8 cellular contexts compared by ENCODE assay signal in genomic region chr7:35185578-35185907, GRCh38.
DNase-seq lines count a peak whose midpoint lies in the region; ATAC-seq and TF ChIP-seq lines count a peak whose summit lies in the region.
"Not testable (repeated sequence)": the region's sequence is repeated elsewhere in the genome, so short reads cannot be mapped to it uniquely, and the experiment has no call there.

No MANE protein-coding gene starts in this region.

- ATAC-seq in foreskin keratinocyte = peak; percentile 36
- ATAC-seq in thoracic aorta (ENCODE audit: insufficient number of reproducible peaks, low FRiP score, low read depth) = not testable (repeated sequence)

- not testable (repeated sequence) for H3K36me3 Mint-ChIP-seq in chondrocyte (ENCODE audit: low read depth)

- not testable (repeated sequence) for H3K27ac Mint-ChIP-seq in chondrocyte (ENCODE audit: unreplicated experiment)

- H3K9me3 Mint-ChIP-seq in chondrocyte (ENCODE audit: low read depth) = not testable (repeated sequence)

- H3K9ac ChIP-seq in parathyroid adenoma = not testable (repeated sequence)

- CTCF ChIA-PET in BJ (lab: Yijun Ruan, JAX) = interaction anchor here (1.3 kb wide), 1 partner anchor 334 kb away, joined by 5 read pairs; no protein-coding TSS in a partner anchor

- DNase-seq in BJ (ENCODE audit: low read depth); LNCaP clone FGC (ENCODE audit: low read depth); WERI-Rb-1; chondrocyte (ENCODE audit: low spot score); foreskin keratinocyte; kidney epithelial cell (ENCODE audit: low read depth); thoracic aorta (ENCODE audit: low spot score): not testable (repeated sequence)

- H3K36me3 ChIP-seq in BJ (ENCODE audit: control insufficient read depth, insufficient read depth, low read length); WERI-Rb-1; kidney epithelial cell (ENCODE audit: control insufficient read depth, insufficient read depth, low read length); parathyroid adenoma (ENCODE audit: control insufficient read depth, insufficient read depth, low read length); thoracic aorta: not testable (repeated sequence)

- H3K4me3 ChIP-seq in BJ (ENCODE audit: low read depth, low read length) (peak overlapping the region; percentile 43), WERI-Rb-1 (ENCODE audit: low read depth, low read length) (peak overlapping the region; percentile 62), kidney epithelial cell (ENCODE audit: low read depth, low read length) (peak overlapping the region; percentile 64), parathyroid adenoma (ENCODE audit: low read depth, low read length) (peak overlapping the region; percentile 51), thoracic aorta (peak overlapping the region; percentile 50)
- H3K4me3 ChIP-seq in LNCaP clone FGC (ENCODE audit: low read depth, low read length) = not testable (repeated sequence)

- H3K4me1 Mint-ChIP-seq in chondrocyte (ENCODE audit: low read depth) = peaks cover 18% of the 10 kb centered on the region

- POLR2A ChIA-PET in BJ (lab: Charles Lee) = not testable (repeated sequence)

- not testable (repeated sequence) for H3K79me2 ChIP-seq in parathyroid adenoma

- TF ChIP-seq CTCF in BJ (IDR thresholded peaks at IDR 0.05; ENCODE audit: insufficient read depth, low read depth, low read length); WERI-Rb-1 (IDR thresholded peaks at IDR 0.05; ENCODE audit: low read depth, low read length); foreskin keratinocyte (conservative IDR thresholded peaks at IDR 0.05); parathyroid adenoma (IDR thresholded peaks at IDR 0.05); thoracic aorta (IDR thresholded peaks at IDR 0.05): not testable (repeated sequence)
- peak; percentile 17; the same call in 1 of the 2 replicates for TF ChIP-seq CTCF in LNCaP clone FGC (IDR thresholded peaks at IDR 0.05; ENCODE audit: control insufficient read depth, extremely low read depth, insufficient read depth)
- TF ChIP-seq CTCF in chondrocyte (IDR thresholded peaks at IDR 0.05) = peak; percentile 46
- TF ChIP-seq CTCF in kidney epithelial cell (IDR thresholded peaks at IDR 0.05; ENCODE audit: insufficient read depth, low read length, poor library complexity, severe bottlenecking) = peak; percentile 42

- H3K27ac ChIP-seq in WERI-Rb-1 = peak overlapping the region; percentile 69
- not testable (repeated sequence) for H3K27ac ChIP-seq in foreskin keratinocyte, thoracic aorta
- H3K27ac ChIP-seq in parathyroid adenoma = peak overlapping the region; percentile 64

- H3K9me3 ChIP-seq in WERI-Rb-1 (ENCODE audit: severe bottlenecking); parathyroid adenoma (ENCODE audit: control insufficient read depth, low read length); thoracic aorta: not testable (repeated sequence)

- not testable (repeated sequence) for H3K27me3 ChIP-seq in BJ (ENCODE audit: control insufficient read depth, insufficient read depth, low read length); WERI-Rb-1 (ENCODE audit: insufficient read depth, low read depth, severe bottlenecking); kidney epithelial cell (ENCODE audit: control insufficient read depth, insufficient read depth, low read length); parathyroid adenoma (ENCODE audit: control insufficient read depth, insufficient read depth, low read length); thoracic aorta (replicated peaks; ENCODE audit: insufficient read depth)
- peaks cover 40% of the 10 kb centered on the region for H3K27me3 ChIP-seq in foreskin keratinocyte

- H3K4me3 Mint-ChIP-seq in chondrocyte (ENCODE audit: unreplicated experiment) = peak overlapping the region; percentile 89

- peak overlapping the region; percentile 90 for H3K4me2 ChIP-seq in parathyroid adenoma (ENCODE audit: low read length)

- H3K27me3 Mint-ChIP-seq in chondrocyte (ENCODE audit: low read depth) = peaks cover 26% of the 10 kb centered on the region

- peak overlapping the region; percentile 73 for H2AFZ ChIP-seq in parathyroid adenoma

- not testable (repeated sequence) for H3K4me1 ChIP-seq in foreskin keratinocyte; parathyroid adenoma; thoracic aorta (ENCODE audit: control insufficient read depth in 1 of 2, low read depth in 2 of 2)
